ENCODE assay signal across 9 cellular contexts in genomic region chr4:152591361-152591760, GRCh38. TPM values are rescaled to one million over a fixed set of nuclear protein-coding genes. Genes with fewer than 3 reads are reported as not detected.
A peak's percentile ranks its signal among the peaks of the same experiment; 100 is the strongest.
DNase-seq lines count a peak whose midpoint lies in the region; ATAC-seq and TF ChIP-seq lines count a peak whose summit lies in the region.
"Had no signal": no experiment of that assay in that cellular context is flagged by ENCODE, and none has a peak within 500 bp of the region (broad histone marks: within the 10 kb centered on the region; RNA-seq: fewer than 3 reads in every experiment).

No MANE protein-coding gene starts in this region.

- H3K9me3 Mint-ChIP-seq in T-cell, result peaks cover 0 to 7% (median 7%) of the 10 kb centered on the region in 3 donors
- H3K9me3 Mint-ChIP-seq in effector memory CD8-positive, alpha-beta T cell, result no peaks in the 10 kb centered on the region
- H3K9me3 Mint-ChIP-seq: IgD-negative memory B cell had no signal

- POLR2A ChIA-PET in HEK293T (lab: Yijun Ruan, JAX) (interaction anchor here (1.2 to 2.2 kb wide), 2 partner anchors 55 to 189 kb away, joined by 3 to 10 read pairs; partner anchors contain the start of genes ARFIP1, FBXW7 and TIGD4), T-cell (lab: Charles Lee) (interaction anchor here in 1 of 2 donors (0.6 kb wide), 1 partner anchor 525 kb away, joined by 3 read pairs; no protein-coding TSS in a partner anchor)

- H3K4me1 Mint-ChIP-seq in T-cell, result peaks cover 9 to 14% (median 13%) of the 10 kb centered on the region in 3 donors
- H3K4me1 Mint-ChIP-seq in effector memory CD8-positive, alpha-beta T cell (ENCODE audit: low read depth in 2 of 2), result peaks cover 3 to 10% of the 10 kb centered on the region in 2 donors

- CTCF ChIA-PET in HEK293T (lab: Yijun Ruan, JAX) (interaction anchor here (0.6 kb wide), 1 partner anchor 49 kb away, joined by 3 read pairs; no protein-coding TSS in a partner anchor), T-cell (lab: Charles Lee) (interaction anchor here in 1 of 2 donors (0.5 kb wide), 1 partner anchor 91 kb away, joined by 3 read pairs; no protein-coding TSS in a partner anchor)

- H3K4me3 Mint-ChIP-seq in T-cell, result peak overlapping the region in 2 of 3 donors; percentile 57 to 65
- peak overlapping the region in 1 of 2 donors; percentile 27 for H3K4me3 Mint-ChIP-seq in effector memory CD8-positive, alpha-beta T cell

- H3K4me1 ChIP-seq in mucosa of descending colon (ENCODE audit: low read depth), result peaks cover 6% of the 10 kb centered on the region
- H3K4me1 ChIP-seq in thoracic aorta (ENCODE audit: control insufficient read depth in 1 of 2, low read depth in 2 of 2), result no peaks in the 10 kb centered on the region

- H3K4me3 ChIP-seq in mucosa of descending colon, result no peak overlapping the region
- peak overlapping the region; percentile 0 for H3K4me3 ChIP-seq in thoracic aorta

- intact Hi-C loops in mucosa of descending colon (cut with DNase I, micrococcal nuclease), result no loop called here

- peaks cover 10 to 21% of the 10 kb centered on the region in 2 donors for H3K27me3 Mint-ChIP-seq in T-cell
- peaks cover 14 to 21% of the 10 kb centered on the region in 2 donors for H3K27me3 Mint-ChIP-seq in effector memory CD8-positive, alpha-beta T cell

- DNase-seq in HEK293T (ENCODE audit: extremely low spot score) (peak; percentile 60), T-cell (peak in 28 of 34 experiments; percentile 7 to 52 (median 26)), mucosa of descending colon (peak; percentile 51 to 70 (median 62)), thoracic aorta (ENCODE audit: low spot score) (no peak), activated gamma-delta T cell treated with Interleukin-2 at 50 U/mL for 16 hours (no peak)
- DNase-seq in effector memory CD8-positive, alpha-beta T cell, result peak in 2 of 3 experiments; percentile 0 to 7

- no peak overlapping the region for H3K27ac Mint-ChIP-seq in T-cell
- H3K27ac Mint-ChIP-seq in effector memory CD8-positive, alpha-beta T cell, result peak overlapping the region; percentile 19 to 61

- H3K27ac ChIP-seq in thoracic aorta, result no peak overlapping the region

- TF ChIP-seq CTCF in mucosa of descending colon (IDR thresholded peaks at IDR 0.05) (no peak), thoracic aorta (IDR thresholded peaks at IDR 0.05) (no peak)

- no peaks in the 10 kb centered on the region for H3K9me3 ChIP-seq in mucosa of descending colon
- no peaks in the 10 kb centered on the region for H3K9me3 ChIP-seq in thoracic aorta

- H3K36me3 ChIP-seq in mucosa of descending colon (ENCODE audit: low read depth) (no peaks in the 10 kb centered on the region), thoracic aorta (no peaks in the 10 kb centered on the region)

- peak; percentile 31 to 74 (median 52) for ATAC-seq in T-cell (replicated peaks in 1 of 4)
- ATAC-seq in effector memory CD8-positive, alpha-beta T cell (replicated peaks), result peak; percentile 40
- peak; percentile 76 for ATAC-seq in mucosa of descending colon
- ATAC-seq in thoracic aorta (ENCODE audit: insufficient number of reproducible peaks, low FRiP score, low read depth), result no peak
- no peak for ATAC-seq in HG02970 (IDR thresholded peaks at IDR 0.05; ENCODE audit: low FRiP score, unreplicated experiment)
- ATAC-seq in HG03378 (IDR thresholded peaks at IDR 0.05; ENCODE audit: unreplicated experiment), result no peak

- H3K27me3 ChIP-seq in thoracic aorta (replicated peaks; ENCODE audit: insufficient read depth), result no peaks in the 10 kb centered on the region

- peaks cover 5% of the 10 kb centered on the region for H3K36me3 Mint-ChIP-seq in T-cell
- H3K36me3 Mint-ChIP-seq in effector memory CD8-positive, alpha-beta T cell (ENCODE audit: insufficient read depth), result no peaks in the 10 kb centered on the region
- H3K36me3 Mint-ChIP-seq: IgD-negative memory B cell had no signal

TF ChIP-seq in HEK293T, 16 proteins besides CTCF, POLR2A, EP300 and RAD21:
- no peak for TF ChIP-seq L3MBTL2 (conservative IDR thresholded peaks at IDR 0.05)
- no peak for TF ChIP-seq HDGF (IDR thresholded peaks at IDR 0.05; ENCODE audit: borderline replicate concordance)
- peak; percentile 79 for TF ChIP-seq PKNOX1 (IDR thresholded peaks at IDR 0.05)

RNA-seq across cellular contexts. Expression of gene FBXW7, which starts 55.5 kb away (rescaled TPM):
- total RNA-seq in T-cell (100 to 1,000 TPM in 2 of 5 donors, 10 to 100 TPM in 3; 91.9 to 131 (median 96.0) TPM), mucosa of descending colon (10 to 100 TPM; 38.5 to 48.6 (median 39.4) TPM), thoracic aorta (10 to 100 TPM; 31.5 to 92.6 TPM)

Comparison
In these comparisons a context has a peak if more than half of its experiments do, and no peak if none do; other contexts are left out.
1. DNase-seq: peak in HEK293T (single experiment), T-cell (28 of 34), effector memory CD8-positive, alpha-beta T cell (2 of 3) and mucosa of descending colon (3 of 3); none in thoracic aorta (single experiment) and activated gamma-delta T cell treated with Interleukin-2 at 50 U/mL for 16 hours (single experiment).
2. ATAC-seq: peak in T-cell (4 of 4), effector memory CD8-positive, alpha-beta T cell (single experiment) and mucosa of descending colon (single experiment); none in thoracic aorta (single experiment), HG02970 (single experiment) and HG03378 (single experiment).
3. H3K27ac Mint-ChIP-seq: peak in effector memory CD8-positive, alpha-beta T cell (2 of 2); none in T-cell (0 of 2).